Comparison of ENCODE assay signal across 14 cellular contexts in genomic region chr2:85235281-85235680, GRCh38.
"Had no signal": no experiment of that assay in that cellular context is flagged by ENCODE, and none has a peak within 500 bp of the region (broad histone marks: within the 10 kb centered on the region; RNA-seq: fewer than 3 reads in every experiment).

No MANE protein-coding gene starts in this region.

- H3K4me3 Mint-ChIP-seq: activated CD4-positive, alpha-beta T cell treated with anti-CD3 and anti-CD28 coated beads, Interleukin-2, amount 10 ng/mL, durations not matched to agents 7 days and 5 days; activated naive CD4-positive, alpha-beta T cell treated with anti-CD3 and anti-CD28 coated beads, Interleukin-2, amount 10 ng/mL, durations not matched to agents 7 days and 5 days; dendritic cell treated with granulocyte-macrophage colony-stimulating factor and Interleukin-4, amounts not matched to agents 40 ng/mL and 50 ng/mL, for 4 days; naive thymus-derived CD8-positive, alpha-beta T cell; stimulated activated naive CD8-positive, alpha-beta T cell treated with anti-CD3 and anti-CD28 coated beads, Interleukin-15, amount 100 ng/mL, for 72 hours had no signal

- H3K27me3 ChIP-seq: esophagus muscularis mucosa, testis had no signal

- ATAC-seq: left colon; mucosa of descending colon; naive thymus-derived CD8-positive, alpha-beta T cell; stimulated activated naive CD8-positive, alpha-beta T cell treated with anti-CD3 and anti-CD28 coated beads, Interleukin-15, amount 100 ng/mL, for 72 hours had no signal

- H3K36me3 ChIP-seq: esophagus muscularis mucosa had no signal

- H3K27ac ChIP-seq: esophagus muscularis mucosa, testis had no signal

- H3K36me3 Mint-ChIP-seq: activated naive CD4-positive, alpha-beta T cell treated with anti-CD3 and anti-CD28 coated beads, Interleukin-2, amount 10 ng/mL, durations not matched to agents 7 days and 5 days; naive thymus-derived CD8-positive, alpha-beta T cell had no signal

- H3K27ac Mint-ChIP-seq: activated CD4-positive, alpha-beta T cell treated with anti-CD3 and anti-CD28 coated beads, Interleukin-2, amount 10 ng/mL, durations not matched to agents 7 days and 5 days; activated naive CD4-positive, alpha-beta T cell treated with anti-CD3 and anti-CD28 coated beads, Interleukin-2, amount 10 ng/mL, durations not matched to agents 7 days and 5 days; activated T-helper 2 cell treated with anti-CD3 and anti-CD28 coated beads, Interferon-gamma antibody, Interleukin-2, Interleukin-4, amounts not matched to agents 10 μg/mL and 5 μg/mL and 100 μg/mL, durations not matched to agents 14 hours and 24 hours and 36 hours; dendritic cell treated with granulocyte-macrophage colony-stimulating factor and Interleukin-4, amounts not matched to agents 40 ng/mL and 50 ng/mL, for 4 days; naive thymus-derived CD8-positive, alpha-beta T cell; stimulated activated naive CD8-positive, alpha-beta T cell treated with anti-CD3 and anti-CD28 coated beads, Interleukin-15, amount 100 ng/mL, for 72 hours had no signal

- H3K4me3 ChIP-seq: esophagus muscularis mucosa, lung, mucosa of descending colon, testis had no signal

- H3K9me3 ChIP-seq: esophagus muscularis mucosa, mucosa of descending colon, testis had no signal

- H3K4me1 Mint-ChIP-seq: activated CD4-positive, alpha-beta T cell treated with anti-CD3 and anti-CD28 coated beads, Interleukin-2, amount 10 ng/mL, durations not matched to agents 7 days and 5 days; stimulated activated naive CD8-positive, alpha-beta T cell treated with anti-CD3 and anti-CD28 coated beads, Interleukin-15, amount 100 ng/mL, for 72 hours had no signal

- DNase-seq: activated CD4-positive, alpha-beta T cell treated with anti-CD3 and anti-CD28 coated beads, Interleukin-2, amount 10 ng/mL, durations not matched to agents 7 days and 5 days; activated naive CD4-positive, alpha-beta T cell treated with anti-CD3 and anti-CD28 coated beads, Interleukin-2, amount 10 ng/mL, durations not matched to agents 7 days and 5 days; left colon; mucosa of descending colon; naive thymus-derived CD8-positive, alpha-beta T cell; stimulated activated CD4-positive, alpha-beta T cell treated with anti-CD3 and anti-CD28 coated beads, Interleukin-4, amount 100 ng/mL, for 1 hour; stimulated activated CD8-positive, alpha-beta memory T cell treated with anti-CD3 and anti-CD28 coated beads, Interleukin-4, amount 100 ng/mL, for 48 hours; stimulated activated naive CD8-positive, alpha-beta T cell treated with anti-CD3 and anti-CD28 coated beads, Interleukin-15, amount 100 ng/mL, for 72 hours; T-helper 1 cell; testis had no signal

- H3K9me3 Mint-ChIP-seq: activated CD4-positive, alpha-beta T cell treated with anti-CD3 and anti-CD28 coated beads, Interleukin-2, amount 10 ng/mL, durations not matched to agents 7 days and 5 days; activated naive CD4-positive, alpha-beta T cell treated with anti-CD3 and anti-CD28 coated beads, Interleukin-2, amount 10 ng/mL, durations not matched to agents 7 days and 5 days; activated T-helper 2 cell treated with anti-CD3 and anti-CD28 coated beads, Interferon-gamma antibody, Interleukin-2, Interleukin-4, amounts not matched to agents 10 μg/mL and 5 μg/mL and 100 μg/mL, durations not matched to agents 14 hours and 24 hours and 36 hours; dendritic cell treated with granulocyte-macrophage colony-stimulating factor and Interleukin-4, amounts not matched to agents 40 ng/mL and 50 ng/mL, for 4 days; naive thymus-derived CD8-positive, alpha-beta T cell; stimulated activated naive CD8-positive, alpha-beta T cell treated with anti-CD3 and anti-CD28 coated beads, Interleukin-15, amount 100 ng/mL, for 72 hours had no signal
